Comparison of ENCODE assay signal across 8 cellular contexts in the genomic region with DNA sequence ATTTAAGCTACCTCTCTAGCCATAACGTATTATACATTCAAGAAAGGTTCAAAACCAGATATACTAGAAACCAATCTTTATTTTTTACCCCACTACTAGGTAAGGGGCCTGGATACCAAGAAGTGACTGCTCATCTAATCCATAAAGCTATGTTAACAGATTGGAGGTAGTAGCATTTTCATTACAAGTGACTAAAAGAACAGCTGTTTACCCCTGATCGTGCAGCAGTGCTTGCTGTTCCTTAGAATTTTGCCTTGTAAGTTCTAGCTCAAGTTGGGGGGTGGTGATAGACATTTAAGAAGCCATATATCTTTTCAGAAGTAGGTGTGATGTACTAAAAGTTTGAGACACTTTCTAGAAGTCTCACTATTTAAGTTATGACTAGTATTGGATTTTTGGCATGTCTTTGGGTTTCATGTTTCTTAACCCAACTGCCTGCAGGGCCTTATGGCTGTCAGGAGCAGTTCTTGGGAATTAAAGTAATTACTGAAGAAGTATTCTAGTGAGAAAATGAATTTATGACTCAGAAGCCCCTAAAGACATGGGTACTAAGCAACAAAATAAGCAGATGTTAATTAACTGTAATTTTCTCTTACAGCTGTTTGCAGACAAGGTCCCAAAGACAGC. TPM values are rescaled to one million over a fixed set of nuclear protein-coding genes. Genes with fewer than 3 reads are reported as not detected.
DNase-seq lines count a peak whose midpoint lies in the region; TF ChIP-seq lines count a peak whose summit lies in the region.

No MANE protein-coding gene starts in this region.

- DNase-seq in RKO (ENCODE audit: low spot score) (peak; percentile 46), endothelial cell (ENCODE audit: low spot score) (no peak), NCI-H2171 treated with DMSO at 0.1 percent for 48 hours (lab: John Stamatoyannopoulos, UW) (no peak), AG08395 (ENCODE audit: low spot score) (no peak), medulla oblongata (ENCODE audit: extremely low spot score) (no peak)
- DNase-seq in activated CD4-positive, CD25-positive, alpha-beta regulatory T cell (lab: John Stamatoyannopoulos, UW): no peak

- peaks cover 39% of the 10 kb centered on the region for H3K36me3 Mint-ChIP-seq in endothelial cell (ENCODE audit: low read depth, unreplicated experiment)

- peaks cover 22% of the 10 kb centered on the region for H3K79me2 ChIP-seq in parathyroid adenoma

- H3K9me3 ChIP-seq in ES-I3 (ENCODE audit: control insufficient read depth, insufficient read depth, low read length): no peaks in the 10 kb centered on the region
- no peaks in the 10 kb centered on the region for H3K9me3 ChIP-seq in parathyroid adenoma (ENCODE audit: control insufficient read depth, low read length)

- peak overlapping the region; percentile 82 for H3K4me2 ChIP-seq in parathyroid adenoma (ENCODE audit: low read length)

- H3K9ac ChIP-seq in ES-I3 (ENCODE audit: low read depth, low read length) (peak overlapping the region; percentile 77), parathyroid adenoma (no peak overlapping the region)

- H3K4me1 ChIP-seq in ES-I3 (ENCODE audit: insufficient read depth, low read length): peaks cover 8% of the 10 kb centered on the region
- peaks cover 15% of the 10 kb centered on the region for H3K4me1 ChIP-seq in parathyroid adenoma

- H3K27me3 Mint-ChIP-seq in endothelial cell (ENCODE audit: unreplicated experiment): peaks cover 13% of the 10 kb centered on the region

- H3K36me3 ChIP-seq in ES-I3 (ENCODE audit: insufficient read depth, low read length) (peaks cover 39% of the 10 kb centered on the region), parathyroid adenoma (ENCODE audit: control insufficient read depth, insufficient read depth, low read length) (no peaks in the 10 kb centered on the region)

- H3K4me3 ChIP-seq in parathyroid adenoma (ENCODE audit: low read depth, low read length): no peak overlapping the region

- H3K27ac Mint-ChIP-seq in endothelial cell (ENCODE audit: unreplicated experiment): no peak overlapping the region

- H3K4me1 Mint-ChIP-seq in endothelial cell (ENCODE audit: unreplicated experiment): peaks cover 18% of the 10 kb centered on the region

- H2AFZ ChIP-seq in parathyroid adenoma: no peak overlapping the region

- no peaks in the 10 kb centered on the region for H3K9me3 Mint-ChIP-seq in endothelial cell (ENCODE audit: unreplicated experiment)

- no peak for TF ChIP-seq CTCF in endothelial cell (IDR thresholded peaks at IDR 0.05; ENCODE audit: unreplicated experiment)
- TF ChIP-seq CTCF in parathyroid adenoma (IDR thresholded peaks at IDR 0.05): no peak

- H3K27ac ChIP-seq in parathyroid adenoma: peak overlapping the region; percentile 100

- peak overlapping the region; percentile 87 for H3K4me3 Mint-ChIP-seq in endothelial cell (ENCODE audit: unreplicated experiment)

- no peaks in the 10 kb centered on the region for H3K27me3 ChIP-seq in parathyroid adenoma (ENCODE audit: control insufficient read depth, insufficient read depth, low read length)

RNA-seq across cellular contexts. Expression of a gene that starts 2.3 kb away (rescaled TPM):
- total RNA-seq in endothelial cell (ENCODE audit: unreplicated experiment): 1,721 TPM

RNA-seq across cellular contexts. Expression of a gene that starts 49.1 kb away (rescaled TPM):
- 157 TPM for total RNA-seq in endothelial cell (ENCODE audit: unreplicated experiment)

RNA-seq across cellular contexts. Expression of a gene that starts 50.1 kb away (rescaled TPM):
- total RNA-seq in endothelial cell (ENCODE audit: unreplicated experiment): 70.9 TPM
